ENCODE assay signal across 30 cellular contexts in genomic region chr20:16280219-16280618, GRCh38.
"Had no signal": no experiment of that assay in that cellular context is flagged by ENCODE, and none has a peak within 500 bp of the region (broad histone marks: within the 10 kb centered on the region; RNA-seq: fewer than 3 reads in every experiment).

No MANE protein-coding gene starts in this region.

- H3K9me3 ChIP-seq: esophagus muscularis mucosa, gastrocnemius medialis had no signal

- H3K4me1 ChIP-seq: foreskin keratinocyte had no signal

- ATAC-seq: activated CD4-positive, alpha-beta T cell treated with anti-CD3 and anti-CD28 coated beads for 36 hours; activated CD8-positive, alpha-beta memory T cell treated with anti-CD3 and anti-CD28 coated beads, Interleukin-2, amount 10 ng/mL, durations not matched to agents 7 days and 5 days; activated CD8-positive, alpha-beta T cell treated with anti-CD3 and anti-CD28 coated beads, Interleukin-2, amount 10 ng/mL, durations not matched to agents 7 days and 5 days; activated naive CD4-positive, alpha-beta T cell treated with anti-CD3 and anti-CD28 coated beads, Interleukin-2, amount 50 U/mL, for 72 hours; activated T-cell treated with anti-CD3 and anti-CD28 coated beads, Interleukin-2, amount 50 U/mL, for 72 hours; foreskin keratinocyte; gastrocnemius medialis had no signal

- H3K27me3 ChIP-seq: brain microvascular endothelial cell, dorsolateral prefrontal cortex, esophagus muscularis mucosa, foreskin keratinocyte, gastrocnemius medialis had no signal

- H3K36me3 ChIP-seq: brain microvascular endothelial cell, gastrocnemius medialis had no signal

- H3K4me3 ChIP-seq: coronary artery, dorsolateral prefrontal cortex, esophagus muscularis mucosa, gastrocnemius medialis had no signal

- FAIRE-seq: astrocyte, bronchial epithelial cell had no signal

- DNase-seq: activated CD4-positive, alpha-beta memory T cell treated with anti-CD3 and anti-CD28 coated beads for 36 hours; activated CD4-positive, alpha-beta T cell treated with anti-CD3 and anti-CD28 coated beads for 36 hours; activated CD4-positive, alpha-beta T cell treated with anti-CD3 and anti-CD28 coated beads, Interleukin-2, amount 10 ng/mL, durations not matched to agents 24 days and 14 days; activated CD4-positive, CD25-positive, alpha-beta regulatory T cell; activated CD4-positive, CD25-positive, alpha-beta regulatory T cell treated with anti-CD3 and anti-CD28 coated beads, Interleukin-2, amount 50 U/mL, for 72 hours; activated CD8-positive, alpha-beta memory T cell treated with anti-CD3 and anti-CD28 coated beads, Interleukin-2, amount 10 ng/mL, durations not matched to agents 7 days and 5 days; activated CD8-positive, alpha-beta memory T cell treated with anti-CD3 and anti-CD28 coated beads, Interleukin-2, amount 50 U/mL, for 4 hours; activated CD8-positive, alpha-beta T cell treated with anti-CD3 and anti-CD28 coated beads, Interleukin-2, amount 10 ng/mL, durations not matched to agents 7 days and 5 days; activated gamma-delta T cell; activated naive CD4-positive, alpha-beta T cell; activated naive CD4-positive, alpha-beta T cell treated with anti-CD3 and anti-CD28 coated beads, Interleukin-2, amount 10 ng/mL, durations not matched to agents 7 days and 5 days; activated naive CD8-positive, alpha-beta T cell treated with anti-CD3 and anti-CD28 coated beads, Interleukin-2, amount 10 ng/mL, durations not matched to agents 7 days and 5 days; activated T-cell treated with anti-CD3 and anti-CD28 coated beads for 4 hours; activated T-cell treated with anti-CD3 and anti-CD28 coated beads, Interleukin-2, amount 50 U/mL, for 24 hours; activated T-cell treated with anti-CD3 and anti-CD28 coated beads, Interleukin-2, amount 50 U/mL, for 72 hours; amniotic stem cell; anterior cingulate cortex; brain microvascular endothelial cell; dorsolateral prefrontal cortex; effector memory CD4-positive, alpha-beta T cell; erythroblast; foreskin keratinocyte; gastrocnemius medialis; glutamatergic neuron; T-helper 2 cell had no signal

- H3K27ac ChIP-seq: brain microvascular endothelial cell, coronary artery, dorsolateral prefrontal cortex, esophagus muscularis mucosa, foreskin keratinocyte, gastrocnemius medialis had no signal
